Comparison of ENCODE assay signal across 23 cellular contexts in the genomic region with DNA sequence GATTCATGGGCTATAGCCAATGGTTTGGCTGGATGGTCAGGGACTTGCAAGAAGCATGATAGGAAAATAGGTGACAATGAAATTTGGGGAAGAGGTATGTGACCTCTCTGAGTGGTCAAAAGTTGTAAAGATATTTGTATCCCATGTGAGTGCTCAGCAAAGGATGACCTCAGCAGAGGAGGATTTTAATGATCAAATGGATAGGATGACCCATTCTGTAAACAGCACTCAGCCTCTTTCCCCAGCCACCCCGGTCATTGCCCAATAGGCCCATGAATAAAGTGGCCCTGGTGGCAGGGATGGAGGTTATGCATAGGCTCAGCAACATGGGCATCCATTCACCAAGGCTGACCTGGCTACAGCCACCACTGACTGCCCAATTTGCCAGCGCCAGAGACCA.
"Had no signal": no experiment of that assay in that cellular context is flagged by ENCODE, and none has a peak within 500 bp of the region (broad histone marks: within the 10 kb centered on the region; RNA-seq: fewer than 3 reads in every experiment).

No MANE protein-coding gene starts in this region.

- H3K27ac ChIP-seq: HL-60, RWPE1 had no signal

- H3K4me2 ChIP-seq: SK-N-SH had no signal

- H3K9me2 ChIP-seq: SK-N-SH had no signal

- H3K36me3 ChIP-seq: MG63 had no signal

- H3K27me3 ChIP-seq: MG63 had no signal

- H3K9me3 ChIP-seq: MG63, SK-N-SH had no signal

- H3K4me3 ChIP-seq: MG63 had no signal

- DNase-seq: IMR-90, Karpas-422, KG1, MG63, NCI-H1092, NCI-H1105 treated with DMSO at 0.1 percent for 48 hours, NCI-H1436, NCI-H187, NCI-H2029, NCI-H2081 treated with DMSO at 0.1 percent for 48 hours, NCI-H2171, NCI-H226, NCI-H446, NCI-H510A, NCI-H524 treated with DMSO at 0.1 percent for 48 hours, NCI-H69, NCI-H774, SHP77, SK-N-SH, SW 1271 had no signal

- ATAC-seq: Panc1 had no signal

- H3K9ac ChIP-seq: SK-N-SH had no signal
